Comparison of ENCODE assay signal across 8 cellular contexts in genomic region chr15:45790325-45790943, GRCh38.
A peak's percentile ranks its signal among the peaks of the same experiment; 100 is the strongest.
DNase-seq lines count a peak whose midpoint lies in the region; ATAC-seq and TF ChIP-seq lines count a peak whose summit lies in the region.

No MANE protein-coding gene starts in this region.

- peak; percentile 50 for TF ChIP-seq CTCF in SK-N-SH (IDR thresholded peaks at IDR 0.05)
- peak; percentile 60 for TF ChIP-seq CTCF in OCI-LY3 (IDR thresholded peaks at IDR 0.05; ENCODE audit: low read depth, low read length)
- peak; percentile 71 for TF ChIP-seq CTCF in epithelial cell of proximal tubule (conservative IDR thresholded peaks at IDR 0.05; ENCODE audit: low read depth, low read length)

- CTCF ChIA-PET in SK-N-SH (lab: Yijun Ruan, JAX), result interaction anchor here (0.7 to 14.9 kb wide), 36 partner anchors 10 to 1466 kb away, joined by 3 to 170 read pairs (median 4); no protein-coding TSS in a partner anchor

- H3K9ac ChIP-seq in SK-N-SH, result no peak overlapping the region
- no peak overlapping the region for H3K9ac ChIP-seq in OCI-LY3 (ENCODE audit: low read length)

- H3K4me3 ChIP-seq in SK-N-SH (ENCODE audit: low read depth in 2 of 2, low read length in 1 of 2), result no peak overlapping the region
- H3K4me3 ChIP-seq in OCI-LY3 (ENCODE audit: low read length), result no peak overlapping the region
- H3K4me3 ChIP-seq in epithelial cell of proximal tubule (ENCODE audit: low read depth, low read length), result no peak overlapping the region

- H4K20me1 ChIP-seq in SK-N-SH (ENCODE audit: insufficient read depth) (no peaks in the 10 kb centered on the region), OCI-LY3 (ENCODE audit: insufficient read depth, low read length) (no peaks in the 10 kb centered on the region)

- WGBS in SK-N-SH (ENCODE audit: low lambda C conversion rate), result 29% methylated on average over 4 of the region's 4 CpGs

- no peak for TF ChIP-seq EP300 in SK-N-SH (IDR thresholded peaks at IDR 0.05; ENCODE audit: borderline replicate concordance in 1 of 2, low read depth in 1 of 2, low read length in 1 of 2)

- no peaks in the 10 kb centered on the region for H3K36me3 ChIP-seq in SK-N-SH (replicated peaks in 1 of 2; ENCODE audit: control insufficient read depth in 1 of 2, insufficient read depth in 2 of 2, low read length in 1 of 2)
- H3K36me3 ChIP-seq in OCI-LY3 (replicated peaks; ENCODE audit: low read depth, low read length), result no peaks in the 10 kb centered on the region

- H3K27ac ChIP-seq in SK-N-SH (ENCODE audit: low read depth in 2 of 2, low read length in 1 of 2), result no peak overlapping the region
- H3K27ac ChIP-seq in OCI-LY3 (ENCODE audit: low read length), result no peak overlapping the region

- peak; percentile 71 for TF ChIP-seq RAD21 in SK-N-SH (IDR thresholded peaks at IDR 0.05; ENCODE audit: low read length)

- ATAC-seq in SK-N-SH treated with all-trans-retinoic acid at 6 μM for 48 hours (no peak), HG02884 (IDR thresholded peaks at IDR 0.05; ENCODE audit: unreplicated experiment) (peak; percentile 68)

- H3K4me2 ChIP-seq in SK-N-SH (no peak overlapping the region), OCI-LY3 (ENCODE audit: low read length) (no peak overlapping the region)

- no peaks in the 10 kb centered on the region for H3K9me2 ChIP-seq in SK-N-SH

- H3K79me2 ChIP-seq in SK-N-SH (ENCODE audit: insufficient read depth) (no peaks in the 10 kb centered on the region), OCI-LY3 (ENCODE audit: low read length) (no peaks in the 10 kb centered on the region)

- H3K4me1 ChIP-seq in SK-N-SH (ENCODE audit: control insufficient read depth in 1 of 2, insufficient read depth in 2 of 2, low read depth in 1 of 2, low read length in 1 of 2) (no peaks in the 10 kb centered on the region; a peak in 1 of 4 replicates), OCI-LY3 (ENCODE audit: low read length) (no peaks in the 10 kb centered on the region)

- DNase-seq in SK-N-SH (peak; percentile 62), epithelial cell of proximal tubule (ENCODE audit: low read depth) (no peak), pons (ENCODE audit: low spot score) (peak; percentile 22), mucosa of gallbladder (ENCODE audit: low spot score) (no peak)
- DNase-seq in activated CD4-positive, CD25-positive, alpha-beta regulatory T cell (lab: John Stamatoyannopoulos, UW), result no peak

- H3K27me3 ChIP-seq in SK-N-SH (ENCODE audit: insufficient read depth) (no peaks in the 10 kb centered on the region), OCI-LY3 (ENCODE audit: low read depth, low read length) (peaks cover 33% of the 10 kb centered on the region)

- POLR2A ChIA-PET in SK-N-SH (lab: Yijun Ruan, JAX), result no interaction called here

- H3F3A ChIP-seq in SK-N-SH (replicated peaks; ENCODE audit: insufficient read depth), result no peaks in the 10 kb centered on the region

- H2AFZ ChIP-seq in SK-N-SH (ENCODE audit: low read depth) (no peak overlapping the region), OCI-LY3 (ENCODE audit: low read depth, low read length) (no peak overlapping the region)

- H3K9me3 ChIP-seq in SK-N-SH (no peaks in the 10 kb centered on the region), OCI-LY3 (ENCODE audit: insufficient read depth, low read length) (no peaks in the 10 kb centered on the region)

TF ChIP-seq in SK-N-SH, 30 proteins besides CTCF, POLR2A, EP300 and RAD21:
- peak; percentile 56; the same call in 1 of the 2 replicates for TF ChIP-seq SMC3 (IDR thresholded peaks at IDR 0.05; ENCODE audit: low read depth, low read length)
- no peak for TF ChIP-seq CHD2 (IDR thresholded peaks at IDR 0.05; ENCODE audit: low read length, partially characterized antibody)
- TF ChIP-seq SIN3A (IDR thresholded peaks at IDR 0.05; ENCODE audit: borderline replicate concordance, low read depth, low read length), result no peak

TF ChIP-seq in SK-N-SH treated with all-trans-retinoic acid at 6 μM for 48 hours, 23 proteins besides CTCF, POLR2A, EP300 and RAD21:
- TF ChIP-seq ZFP3 (CRISPR knock-in tag; IDR thresholded peaks at IDR 0.05), result no peak
- no peak for TF ChIP-seq TOX (CRISPR knock-in tag; IDR thresholded peaks at IDR 0.05; ENCODE audit: borderline replicate concordance)
- TF ChIP-seq CREB5 (CRISPR knock-in tag; IDR thresholded peaks at IDR 0.05; ENCODE audit: low read depth), result no peak
- no peak for TF ChIP-seq GLIS3 (CRISPR knock-in tag; IDR thresholded peaks at IDR 0.05)
- no peak for TF ChIP-seq ZNF70 (CRISPR knock-in tag; IDR thresholded peaks at IDR 0.05)
- no peak for TF ChIP-seq ZC3H10 (CRISPR knock-in tag; IDR thresholded peaks at IDR 0.05)
- no peak for TF ChIP-seq ISL1 (CRISPR knock-in tag; IDR thresholded peaks at IDR 0.05)
- no peak for TF ChIP-seq OSR1 (CRISPR knock-in tag; IDR thresholded peaks at IDR 0.05)

Comparison
In these comparisons a context has a peak if more than half of its experiments do, and no peak if none do; other contexts are left out.
1. DNase-seq: peak in SK-N-SH (single experiment) and pons (single experiment); none in epithelial cell of proximal tubule (single experiment), mucosa of gallbladder (single experiment) and activated CD4-positive, CD25-positive, alpha-beta regulatory T cell (0 of 4).
2. Peak in every context shown above with its lines, with median percentiles within 50 percentile points of each other: CTCF ChIP-seq.